In genomic region chr15:85440451-85440850, GRCh38 we compare ENCODE assay signal across 16 cellular contexts.
DNase-seq lines count a peak whose midpoint lies in the region; ATAC-seq, FAIRE-seq and TF ChIP-seq lines count a peak whose summit lies in the region.
"Had no signal": no experiment of that assay in that cellular context is flagged by ENCODE, and none has a peak within 500 bp of the region (broad histone marks: within the 10 kb centered on the region; RNA-seq: fewer than 3 reads in every experiment).

No MANE protein-coding gene starts in this region.

- H3K9me3 ChIP-seq in CD4-positive, CD25-positive, alpha-beta regulatory T cell (ENCODE audit: control insufficient read depth in 2 of 2, low read length in 2 of 2): no peaks in the 10 kb centered on the region
- no peaks in the 10 kb centered on the region for H3K9me3 ChIP-seq in testis

- FAIRE-seq in bronchial epithelial cell (lab: Jason Lieb, UNC): no peak

- no peak overlapping the region for H3K4me3 ChIP-seq in CD4-positive, CD25-positive, alpha-beta regulatory T cell (ENCODE audit: low read depth, low read length)
- no peak overlapping the region for H3K4me3 ChIP-seq in bronchial epithelial cell (ENCODE audit: low read depth, low read length)
- no peak overlapping the region for H3K4me3 ChIP-seq in testis

- peak overlapping the region in 2 of 3 donors; percentile 11 to 58 for H3K27ac Mint-ChIP-seq in CD4-positive, CD25-positive, alpha-beta regulatory T cell
- H3K27ac Mint-ChIP-seq: activated naive CD8-positive, alpha-beta T cell; progenitor cell of endocrine pancreas had no signal

- WGBS in testis, 2 donors: 68 to 86% methylated on average over 2 of the region's 2 CpGs

- peaks cover 34 to 48% (median 39%) of the 10 kb centered on the region in 4 donors for H3K4me1 Mint-ChIP-seq in CD4-positive, CD25-positive, alpha-beta regulatory T cell

- H3K36me3 Mint-ChIP-seq in CD4-positive, CD25-positive, alpha-beta regulatory T cell: no peaks in the 10 kb centered on the region
- H3K36me3 Mint-ChIP-seq: activated naive CD8-positive, alpha-beta T cell had no signal

- intact Hi-C loops in testis (cut with DNase I; ENCODE audit: low total_unique reads): no loop called here

- H3K9me3 Mint-ChIP-seq in CD4-positive, CD25-positive, alpha-beta regulatory T cell: no peaks in the 10 kb centered on the region

- TF ChIP-seq CTCF in bronchial epithelial cell (IDR thresholded peaks at IDR 0.05; ENCODE audit: insufficient read depth, low read length, severe bottlenecking) (no peak), testis (IDR thresholded peaks at IDR 0.05) (no peak)

- no peak for TF ChIP-seq POLR2A in testis (IDR thresholded peaks at IDR 0.05)

- H3K36me3 ChIP-seq in CD4-positive, CD25-positive, alpha-beta regulatory T cell (ENCODE audit: control insufficient read depth, insufficient read depth, low read length): no peaks in the 10 kb centered on the region
- H3K36me3 ChIP-seq in bronchial epithelial cell (ENCODE audit: control insufficient read depth, insufficient read depth, low read length): no peaks in the 10 kb centered on the region
- H3K36me3 ChIP-seq in testis (ENCODE audit: low read depth, missing control alignments): no peaks in the 10 kb centered on the region

- peak overlapping the region in 1 of 4 donors; percentile 1 for H3K4me3 Mint-ChIP-seq in CD4-positive, CD25-positive, alpha-beta regulatory T cell
- H3K4me3 Mint-ChIP-seq: activated naive CD8-positive, alpha-beta T cell had no signal

- H3K4me1 ChIP-seq in CD4-positive, CD25-positive, alpha-beta regulatory T cell (ENCODE audit: control insufficient read depth, insufficient read depth, low read length, poor library complexity, severe bottlenecking): peaks cover 23% of the 10 kb centered on the region
- no peaks in the 10 kb centered on the region for H3K4me1 ChIP-seq in testis

- no peaks in the 10 kb centered on the region for H3K27me3 ChIP-seq in CD4-positive, CD25-positive, alpha-beta regulatory T cell (ENCODE audit: control insufficient read depth, insufficient read depth, low read length)
- H3K27me3 ChIP-seq in bronchial epithelial cell (ENCODE audit: control insufficient read depth, insufficient read depth, low read length) (no peaks in the 10 kb centered on the region), testis (no peaks in the 10 kb centered on the region)

- no peak for DNase-seq in CD4-positive, CD25-positive, alpha-beta regulatory T cell
- DNase-seq in bronchial epithelial cell (ENCODE audit: low read depth): peak; percentile 45
- no peak for DNase-seq in testis
- DNase-seq in COLO829 (ENCODE audit: low spot score): no peak
- DNase-seq in DMS153 treated with DMSO at 0.1 percent for 48 hours (lab: John Stamatoyannopoulos, UW; ENCODE audit: unreplicated experiment): no peak
- DNase-seq: activated CD4-positive, alpha-beta T cell treated with anti-CD3 and anti-CD28 coated beads for 1 hour; C1 segment of cervical spinal cord; dermis blood vessel endothelial cell; NCI-H446; SIG-M5; stimulated activated CD4-positive, alpha-beta T cell treated with anti-CD3 and anti-CD28 coated beads, Interleukin-4, amount 100 ng/mL, for 4 hours had no signal

- peak in 1 of 2 donors; percentile 31 for ATAC-seq in CD4-positive, CD25-positive, alpha-beta regulatory T cell (ENCODE audit: low read depth in 2 of 2)
- ATAC-seq in GM18511 (IDR thresholded peaks at IDR 0.05; ENCODE audit: unreplicated experiment) (peak; percentile 47), HG02973 (IDR thresholded peaks at IDR 0.05; ENCODE audit: unreplicated experiment) (peak; percentile 47), HG02588 (IDR thresholded peaks at IDR 0.05; ENCODE audit: unreplicated experiment) (no peak)

- no peaks in the 10 kb centered on the region for H3K27me3 Mint-ChIP-seq in CD4-positive, CD25-positive, alpha-beta regulatory T cell
- H3K27me3 Mint-ChIP-seq: activated naive CD8-positive, alpha-beta T cell; progenitor cell of endocrine pancreas had no signal

- H3K27ac ChIP-seq in CD4-positive, CD25-positive, alpha-beta regulatory T cell (ENCODE audit: insufficient read depth, low read length, poor library complexity, severe bottlenecking): no peak overlapping the region
- H3K27ac ChIP-seq in testis: no peak overlapping the region
